ENCODE assay signal across 1 cellular context in genomic region chr4:186852964-186853391, GRCh38.
TF ChIP-seq lines count a peak whose summit lies in the region.

No MANE protein-coding gene starts in this region.

TF ChIP-seq in SK-N-SH, 30 proteins besides CTCF, POLR2A, EP300 and RAD21 (continued from another document):
- TF ChIP-seq PBX3 (IDR thresholded peaks at IDR 0.05) (no peak), SIN3A (IDR thresholded peaks at IDR 0.05; ENCODE audit: borderline replicate concordance, low read depth, low read length) (no peak), MXI1 (IDR thresholded peaks at IDR 0.05; ENCODE audit: low read depth, low read length) (no peak), MAX (IDR thresholded peaks at IDR 0.05; ENCODE audit: low read depth) (no peak), IRF3 (IDR thresholded peaks at IDR 0.05; ENCODE audit: low read depth, low read length) (no peak)
- TF ChIP-seq, protein P1, sequence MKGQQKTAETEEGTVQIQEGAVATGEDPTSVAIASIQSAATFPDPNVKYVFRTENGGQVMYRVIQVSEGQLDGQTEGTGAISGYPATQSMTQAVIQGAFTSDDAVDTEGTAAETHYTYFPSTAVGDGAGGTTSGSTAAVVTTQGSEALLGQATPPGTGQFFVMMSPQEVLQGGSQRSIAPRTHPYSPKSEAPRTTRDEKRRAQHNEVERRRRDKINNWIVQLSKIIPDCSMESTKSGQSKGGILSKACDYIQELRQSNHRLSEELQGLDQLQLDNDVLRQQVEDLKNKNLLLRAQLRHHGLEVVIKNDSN (IDR thresholded peaks at IDR 0.05; ENCODE audit: borderline replicate concordance, low read depth) = no peak
TF ChIP-seq in SK-N-SH: peak in this region for 0.
